ENCODE assay signal across 8 cellular contexts in the genomic region with DNA sequence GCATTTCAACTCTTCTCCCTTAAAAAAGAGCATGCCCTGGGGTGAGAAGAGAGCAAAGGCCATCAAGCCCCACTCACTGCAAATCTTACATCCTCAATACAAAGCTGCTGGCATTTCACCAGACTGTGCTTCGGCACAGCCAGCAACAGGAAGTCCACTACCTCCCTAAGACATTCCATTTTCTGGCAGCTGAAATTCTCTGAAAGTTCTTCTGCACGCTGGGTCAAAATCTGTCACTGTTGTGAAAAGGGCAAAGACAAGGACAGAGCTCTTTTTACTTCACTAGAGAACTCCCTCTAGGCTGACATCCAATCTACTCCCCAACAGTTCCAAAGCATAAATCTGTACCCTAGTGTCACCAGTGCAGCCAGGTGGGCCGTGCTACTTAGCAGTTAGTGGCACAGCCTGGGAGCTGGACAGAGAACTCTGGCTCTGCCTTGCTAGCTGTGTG. TPM values are rescaled to one million over a fixed set of nuclear protein-coding genes. Genes with fewer than 3 reads are reported as not detected.
DNase-seq lines count a peak whose midpoint lies in the region; ATAC-seq, FAIRE-seq and TF ChIP-seq lines count a peak whose summit lies in the region.

No MANE protein-coding gene starts in this region.

- H3K9me3 ChIP-seq in heart right ventricle = no peaks in the 10 kb centered on the region
- H3K9me3 ChIP-seq in small intestine (ENCODE audit: control insufficient read depth, low read depth) = no peaks in the 10 kb centered on the region
- no peaks in the 10 kb centered on the region for H3K9me3 ChIP-seq in ovary

- peaks cover 75% of the 10 kb centered on the region for H3K4me1 Mint-ChIP-seq in activated B cell treated with CpG ODN at 0.5 μM for 24 hours

- H3K36me3 ChIP-seq in heart right ventricle (peaks cover 0 to 65% (median 12%) of the 10 kb centered on the region in 9 donors), small intestine (ENCODE audit: control insufficient read depth in 2 of 2, insufficient read depth in 2 of 2, low read length in 2 of 2) (peaks cover 0 to 14% of the 10 kb centered on the region in 2 donors), ovary (no peaks in the 10 kb centered on the region)

- DNase-seq in activated B cell treated with CpG ODN at 0.5 μM for 24 hours (no peak), heart right ventricle (peak in 1 of 2 donors; percentile 22), small intestine (peak; percentile 31), ovary (no peak)
- no peak for DNase-seq in stimulated activated CD4-positive, alpha-beta T cell treated with anti-CD3 and anti-CD28 coated beads, Interleukin-15, amount 100 ng/mL, for 24 hours

- H3K4me3 Mint-ChIP-seq in activated B cell treated with CpG ODN at 0.5 μM for 24 hours = peak overlapping the region; percentile 59

- H3K27me3 ChIP-seq in heart right ventricle (no peaks in the 10 kb centered on the region), small intestine (ENCODE audit: control insufficient read depth in 2 of 2, insufficient read depth in 2 of 2, low read length in 2 of 2) (no peaks in the 10 kb centered on the region), ovary (no peaks in the 10 kb centered on the region)

- H3K27me3 Mint-ChIP-seq in activated B cell treated with CpG ODN at 0.5 μM for 24 hours = no peaks in the 10 kb centered on the region

- intact Hi-C loops in activated B cell treated with CpG ODN at 0.5 μM for 24 hours (cut with micrococcal nuclease) (loop anchor here (2.0 kb wide), 1 partner anchor 16 kb away; no protein-coding TSS in a partner anchor), heart right ventricle (cut with DNase I) (loop anchor here in 2 of 10 donors (5.0 to 10.0 kb wide), 2 partner anchors 83 to 110 kb away; partner anchors contain the start of gene FAN1 (in 1 of the 2)), ovary (cut with DNase I) (no loop called here)

- H3K4me3 ChIP-seq in heart right ventricle = peak overlapping the region in 5 of 10 donors; percentile 2 to 12 (median 8)
- H3K4me3 ChIP-seq in small intestine (ENCODE audit: low read depth in 1 of 2, low read length in 2 of 2) = no peak overlapping the region
- H3K4me3 ChIP-seq in ovary = no peak overlapping the region

- CTCF ChIA-PET in activated B cell treated with CpG ODN at 0.5 μM for 24 hours (lab: Charles Lee) = interaction anchor here (0.7 to 6.8 kb wide), 2 partner anchors 8 to 143 kb away, joined by 3 to 41 read pairs; no protein-coding TSS in a partner anchor

- peaks cover 61% of the 10 kb centered on the region for H3K36me3 Mint-ChIP-seq in activated B cell treated with CpG ODN at 0.5 μM for 24 hours (ENCODE audit: low read depth)

- TF ChIP-seq POLR2A in ovary (IDR thresholded peaks at IDR 0.05) = no peak

- TF ChIP-seq EP300 in ovary (IDR thresholded peaks at IDR 0.05) = no peak

- POLR2A ChIA-PET in activated B cell treated with CpG ODN at 0.5 μM for 24 hours (lab: Charles Lee) = interaction anchor here (0.5 to 1.6 kb wide), 4 partner anchors 18 to 64 kb away, joined by 3 to 9 read pairs (median 4); no protein-coding TSS in a partner anchor

- H3K27ac Mint-ChIP-seq in activated B cell treated with CpG ODN at 0.5 μM for 24 hours = peak overlapping the region; percentile 83

- 13 to 15% methylated on average over 3 of the region's 3 CpGs for whole genome bisulfite sequencing in heart right ventricle, 2 donors
- 30 to 38% (median 36%) methylated on average over 3 of the region's 3 CpGs for WGBS in small intestine, 3 donors
- 23 to 29% (median 29%) methylated on average over 3 of the region's 3 CpGs for WGBS in ovary, 3 donors

- H3K4me1 ChIP-seq in heart right ventricle (peaks cover 12 to 91% (median 80%) of the 10 kb centered on the region in 9 donors), small intestine (ENCODE audit: control insufficient read depth in 2 of 2, insufficient read depth in 1 of 2, low read depth in 1 of 2, low read length in 1 of 2) (peaks cover 12 to 17% of the 10 kb centered on the region in 2 donors), ovary (ENCODE audit: insufficient read depth) (peaks cover 13% of the 10 kb centered on the region)

- ATAC-seq in GM18498 (IDR thresholded peaks at IDR 0.05; ENCODE audit: unreplicated experiment) = peak; percentile 37
- ATAC-seq in activated B cell treated with CpG ODN at 0.5 μM for 24 hours (ENCODE audit: low read depth) = peak; percentile 34
- ATAC-seq in heart right ventricle = peak; percentile 35 to 80 (median 72)
- no peak for ATAC-seq in esophagus mucosa
- no peak for ATAC-seq in GM18517 (IDR thresholded peaks at IDR 0.05; ENCODE audit: unreplicated experiment)

- FAIRE-seq in small intestine (lab: Jason Lieb, UNC) = no peak

- peak overlapping the region in 8 of 10 donors; percentile 13 to 61 (median 44) for H3K27ac ChIP-seq in heart right ventricle
- H3K27ac ChIP-seq in small intestine (ENCODE audit: low read depth in 1 of 2, low read length in 1 of 2) = peak overlapping the region; percentile 30 to 34
- H3K27ac ChIP-seq in ovary = no peak overlapping the region

- no peaks in the 10 kb centered on the region for H3K9me3 Mint-ChIP-seq in activated B cell treated with CpG ODN at 0.5 μM for 24 hours

- TF ChIP-seq CTCF in activated B cell treated with CpG ODN at 0.5 μM for 24 hours (IDR thresholded peaks at IDR 0.05) (no peak), heart right ventricle (IDR thresholded peaks at IDR 0.05) (no peak), ovary (IDR thresholded peaks at IDR 0.05) (no peak)

RNA-seq across cellular contexts. Expression of gene MTMR10, which starts 6.3 kb away (rescaled TPM):
- total RNA-seq in activated B cell treated with CpG ODN at 0.5 μM for 24 hours (39.3 and 42.5 TPM in 2 replicates), heart right ventricle (10 to 100 TPM; 17.3 to 50.1 (median 30.2) TPM), esophagus mucosa (19.1 TPM), ovary (10 to 100 TPM; 14.4 to 35.8 (median 25.6) TPM)
- polyA plus RNA-seq in heart right ventricle (10 to 100 TPM in 1 of 2 donors, 1 to 10 TPM in 1; 9.4 to 13.9 TPM), small intestine (10 to 100 TPM; 11.0 to 26.8 (median 17.8) TPM), ovary (10 to 100 TPM; 14.1 to 23.4 TPM)

Comparison
In these comparisons a context has a peak if more than half of its experiments do, and no peak if none do; other contexts are left out.
1. ATAC-seq: peak in GM18498 (single experiment), activated B cell treated with CpG ODN at 0.5 μM for 24 hours (single experiment) and heart right ventricle (8 of 8); none in esophagus mucosa (single experiment) and GM18517 (single experiment).
2. H3K27ac ChIP-seq: peak in heart right ventricle (8 of 10) and small intestine (2 of 2); none in ovary (0 of 2).